15 cellular contexts compared by ENCODE assay signal in the genomic region with DNA sequence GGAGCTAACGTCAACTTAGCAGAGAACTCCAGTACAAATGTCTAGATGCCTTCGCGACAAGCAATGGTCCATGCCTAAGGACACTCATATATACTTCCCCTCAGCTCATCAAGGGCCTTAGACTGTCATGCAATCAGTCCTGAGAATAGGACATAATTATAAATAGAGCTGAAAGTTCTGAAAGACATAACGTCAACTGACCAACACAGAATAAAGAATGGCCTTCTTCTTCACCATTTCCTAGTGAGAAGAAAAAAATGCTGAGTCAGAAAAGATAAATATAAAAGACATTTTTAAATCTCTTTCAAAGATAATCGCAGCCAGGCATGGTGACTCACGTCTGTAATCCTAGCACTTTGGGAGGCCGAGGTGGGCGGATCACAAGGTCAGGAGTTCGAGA.
DNase-seq lines count a peak whose midpoint lies in the region; ATAC-seq, FAIRE-seq and TF ChIP-seq lines count a peak whose summit lies in the region.
"Had no signal": no experiment of that assay in that cellular context is flagged by ENCODE, and none has a peak within 500 bp of the region (broad histone marks: within the 10 kb centered on the region; RNA-seq: fewer than 3 reads in every experiment).

No MANE protein-coding gene starts in this region.

- H3K27ac ChIP-seq in HepG2 (ENCODE audit: extremely low read length, insufficient read depth, low read length) (no peak overlapping the region), right lobe of liver (no peak overlapping the region), H1 (ENCODE audit: low read depth, low read length) (no peak overlapping the region)

- FAIRE-seq in HepG2 (lab: Jason Lieb, UNC) (no peak), H1 (lab: Jason Lieb, UNC) (no peak), GM12891 (lab: Jason Lieb, UNC) (no peak)
- FAIRE-seq: kidney had no signal

- H3K27me3 ChIP-seq in HepG2 (ENCODE audit: control insufficient read depth in 1 of 2, insufficient read depth in 2 of 2, low read length in 2 of 2) (no peaks in the 10 kb centered on the region), right lobe of liver (no peaks in the 10 kb centered on the region), H1 (replicated peaks in 1 of 4; ENCODE audit: control insufficient read depth in 3 of 4, extremely low read depth in 1 of 4, insufficient read depth in 3 of 4, low read length in 3 of 4) (no peaks in the 10 kb centered on the region)
- H3K27me3 ChIP-seq: sigmoid colon had no signal

- DNase-seq in HepG2 (ENCODE audit: low spot score) = no peak
- DNase-seq in right lobe of liver = no peak
- DNase-seq in OCI-M1 (lab: John Stamatoyannopoulos, UW) = peak; percentile 79
- DNase-seq in H1 (ENCODE audit: low read depth in 1 of 2, low spot score in 2 of 2) = no peak
- DNase-seq in GM12891 (ENCODE audit: insufficient read length, low spot score) = no peak
- no peak for DNase-seq in DMS79 treated with DMSO at 0.1 percent for 48 hours (lab: John Stamatoyannopoulos, UW)
- DNase-seq in HPDE6-E6E7 (ENCODE audit: extremely low spot score) = no peak
- DNase-seq: activated CD4-positive, CD25-positive, alpha-beta regulatory T cell treated with anti-CD3 and anti-CD28 coated beads, Interleukin-2, amount 50 U/mL, for 72 hours; DMS153; kidney; NCI-H1694; occipital lobe; sigmoid colon; SW 1271 had no signal

- CTCF ChIA-PET in HepG2 (lab: Yijun Ruan, JAX; ENCODE audit: low intra/inter-chr PET ratio, low total read pairs) = no interaction called here
- CTCF ChIA-PET in H1 (lab: Charles Lee; ENCODE audit: partially characterized antibody) = interaction anchor here (0.7 to 3.2 kb wide), 7 partner anchors 12 to 133 kb away, joined by 3 to 20 read pairs (median 4); no protein-coding TSS in a partner anchor

- no peak overlapping the region for H4K8ac ChIP-seq in H1 (ENCODE audit: extremely low read depth, insufficient read depth, low read length)

- no peaks in the 10 kb centered on the region for H3K79me2 ChIP-seq in HepG2 (ENCODE audit: insufficient read depth, low read length)
- no peaks in the 10 kb centered on the region for H3K79me2 ChIP-seq in H1 (ENCODE audit: control insufficient read depth in 1 of 2, insufficient read depth in 2 of 2, low read length in 2 of 2)

- no peak overlapping the region for H3K18ac ChIP-seq in H1 (ENCODE audit: extremely low read depth, low read length)

- H3K14ac ChIP-seq in H1 (ENCODE audit: insufficient read length) = no peak overlapping the region

- H3K79me1 ChIP-seq in H1 (ENCODE audit: low read depth, low read length) = no peaks in the 10 kb centered on the region

- no peak overlapping the region for H3K4ac ChIP-seq in H1 (replicated peaks; ENCODE audit: insufficient read length, low read depth, low read length)

- H2AK5ac ChIP-seq in H1 (ENCODE audit: low read depth, low read length) = no peak overlapping the region

- H3K56ac ChIP-seq in H1 (replicated peaks; ENCODE audit: insufficient read length, low read depth, low read length) = no peak overlapping the region

- H4K91ac ChIP-seq in H1 (replicated peaks; ENCODE audit: insufficient read length, low read length) = no peak overlapping the region

- ATAC-seq in HepG2 (no peak), right lobe of liver (no peak), GM21717 (IDR thresholded peaks at IDR 0.05; ENCODE audit: unreplicated experiment) (no peak)

- H2AFZ ChIP-seq in HepG2 (ENCODE audit: low read length) (no peak overlapping the region), H1 (ENCODE audit: low read length) (no peak overlapping the region)

- H4K5ac ChIP-seq in H1 (ENCODE audit: insufficient read length, low read depth, low read length) = no peak overlapping the region

- H3K23ac ChIP-seq in H1 (ENCODE audit: insufficient read length) = no peak overlapping the region

- no peak for TF ChIP-seq POLR2A in HepG2 (IDR thresholded peaks at IDR 0.05; ENCODE audit: insufficient read depth in 1 of 2, low read depth in 2 of 2, low read length in 2 of 2)
- no peak for TF ChIP-seq POLR2A in right lobe of liver (IDR thresholded peaks at IDR 0.05)
- TF ChIP-seq POLR2A in H1 (IDR thresholded peaks at IDR 0.05; ENCODE audit: control extremely low read depth in 1 of 2, low read depth in 2 of 2, low read length in 2 of 2) = no peak
- TF ChIP-seq POLR2A in GM12891 (IDR thresholded peaks at IDR 0.05; ENCODE audit: low read depth, low read length) = no peak

- intact Hi-C loops in HepG2 (cut with micrococcal nuclease; ENCODE audit: unreplicated experiment) = no loop called here
- intact Hi-C loops in right lobe of liver (cut with DNase I) = no loop called here

- H2BK120ac ChIP-seq in H1 (replicated peaks; ENCODE audit: low read depth, low read length) = no peak overlapping the region

- no peak overlapping the region for H2BK15ac ChIP-seq in H1 (ENCODE audit: low read length)

- no peak overlapping the region for H2BK5ac ChIP-seq in H1 (ENCODE audit: low read depth, low read length)

- 96% methylated on average over 9 of the region's 9 CpGs for WGBS in HepG2 (ENCODE audit: low lambda C conversion rate)
- WGBS in right lobe of liver (ENCODE audit: insufficient coverage, low coverage, low lambda C conversion rate, missing lambda C conversion rate) = 68% methylated on average over 7 of the region's 9 CpGs
- 93% methylated on average over 9 of the region's 9 CpGs; no CpG with 5 or more reads in 1 of the 2 experiments for WGBS in H1 (ENCODE audit: extremely low coverage in 1 of 2, insufficient coverage in 1 of 2, insufficient read length in 1 of 2, insufficient replicate concordance in 2 of 2, low coverage in 1 of 2, low lambda C conversion rate in 2 of 2, missing lambda C conversion rate in 1 of 2), 2 experiments

- no peaks in the 10 kb centered on the region for H4K20me1 ChIP-seq in HepG2 (ENCODE audit: insufficient read depth, low read length)
- no peaks in the 10 kb centered on the region for H4K20me1 ChIP-seq in H1 (replicated peaks in 1 of 2; ENCODE audit: control insufficient read depth in 1 of 2, insufficient read depth in 2 of 2, low read length in 2 of 2)

- no peak overlapping the region for H3K9ac ChIP-seq in HepG2 (ENCODE audit: insufficient read depth, low read depth, low read length)
- H3K9ac ChIP-seq in H1 (replicated peaks in 1 of 4; ENCODE audit: extremely low read depth in 1 of 4, low read depth in 3 of 4, low read length in 3 of 4) = no peak overlapping the region

- TF ChIP-seq EP300 in HepG2 (IDR thresholded peaks at IDR 0.05; ENCODE audit: low read depth in 2 of 2, low read length in 2 of 2) (no peak), HepG2 (CRISPR knock-in tag; IDR thresholded peaks at IDR 0.05; ENCODE audit: borderline replicate concordance) (no peak), H1 (IDR thresholded peaks at IDR 0.05; ENCODE audit: borderline replicate concordance in 1 of 2, low read depth in 2 of 2, low read length in 2 of 2) (no peak)

- no TSS peak for BruUV-seq in HepG2 (replicated peaks; lab: Mats Ljungman, UMichigan)

- no peak overlapping the region for H3K4me2 ChIP-seq in HepG2 (ENCODE audit: low read depth, low read length)
- no peak overlapping the region for H3K4me2 ChIP-seq in H1 (ENCODE audit: insufficient read depth in 1 of 2, low read depth in 2 of 2, low read length in 2 of 2)

- H3K4me1 ChIP-seq in HepG2 (ENCODE audit: insufficient read depth, low read length) = no peaks in the 10 kb centered on the region
- no peaks in the 10 kb centered on the region for H3K4me1 ChIP-seq in right lobe of liver
- H3K4me1 ChIP-seq in H1 (replicated peaks in 1 of 4; ENCODE audit: control insufficient read depth in 3 of 4, insufficient read depth in 4 of 4, low read length in 3 of 4) = peaks cover 0 to 2% (median 1%) of the 10 kb centered on the region in 4 experiments; a peak in 2 of 7 replicates

- H3K36me3 ChIP-seq in HepG2 (replicated peaks in 1 of 2; ENCODE audit: control insufficient read depth in 1 of 2, insufficient read depth in 2 of 2, low read length in 2 of 2) (peaks cover 11 to 43% of the 10 kb centered on the region in 2 experiments), right lobe of liver (peaks cover 0 to 13% (median 4%) of the 10 kb centered on the region in 4 donors), H1 (ENCODE audit: control insufficient read depth in 2 of 4, insufficient read depth in 4 of 4, low read length in 3 of 4) (peaks cover 0 to 4% (median 0%) of the 10 kb centered on the region in 4 experiments; a peak in 2 of 8 replicates)

- TF ChIP-seq RAD21 in HepG2 (CRISPR knock-in tag; IDR thresholded peaks at IDR 0.05) (no peak), H1 (IDR thresholded peaks at IDR 0.05 in 1 of 2, conservative IDR thresholded peaks at IDR 0.05 in 1 of 2; ENCODE audit: low read depth in 2 of 2, low read length in 2 of 2) (no peak)

- POLR2A ChIA-PET in HepG2 (lab: Yijun Ruan, JAX) = no interaction called here
- POLR2A ChIA-PET in H1 (lab: Charles Lee; ENCODE audit: partially characterized antibody) = interaction anchor here (0.9 kb wide), 1 partner anchor 14 kb away, joined by 3 read pairs; no protein-coding TSS in a partner anchor

- no peak overlapping the region for H2BK12ac ChIP-seq in H1 (ENCODE audit: low read depth, low read length)

- no peak overlapping the region for H2BK20ac ChIP-seq in H1 (ENCODE audit: low read length)

- no peaks in the 10 kb centered on the region for H3K9me3 ChIP-seq in HepG2 (ENCODE audit: low read length)
- no peaks in the 10 kb centered on the region for H3K9me3 ChIP-seq in right lobe of liver
- H3K9me3 ChIP-seq in H1 (ENCODE audit: insufficient read depth in 2 of 2, low read depth in 1 of 2, low read length in 1 of 2) = no peaks in the 10 kb centered on the region
- H3K9me3 ChIP-seq: sigmoid colon had no signal

- in situ Hi-C loops in HepG2 (cut with HindIII; ENCODE audit: extremely low pct_ligation_motif_present, low pct_unique_long_range_greater_than_20kb) = no loop called here

- TF ChIP-seq CTCF in HepG2 (CRISPR knock-in tag; IDR thresholded peaks at IDR 0.05) = no peak
- TF ChIP-seq CTCF in right lobe of liver (IDR thresholded peaks at IDR 0.05) = no peak
- no peak for TF ChIP-seq CTCF in H1 (IDR thresholded peaks at IDR 0.05; ENCODE audit: control extremely low read depth in 1 of 3, insufficient read depth in 1 of 3, low read depth in 1 of 3, low read length in 3 of 3)

- H3K4me3 ChIP-seq in HepG2 (replicated peaks in 1 of 3; ENCODE audit: insufficient read depth in 1 of 3, low read depth in 2 of 3, low read length in 3 of 3) (no peak overlapping the region), right lobe of liver (no peak overlapping the region), H1 (ENCODE audit: extremely low read depth in 1 of 4, insufficient read depth in 2 of 4, low read depth in 3 of 4, low read length in 4 of 4) (no peak overlapping the region)

- H3K23me2 ChIP-seq in H1 (ENCODE audit: low read depth, low read length) = no peaks in the 10 kb centered on the region

TF ChIP-seq in HepG2, 621 proteins besides CTCF, POLR2A, EP300 and RAD21 (continues in another document):
- peak; percentile 86 for TF ChIP-seq MAFF (IDR thresholded peaks at IDR 0.05; ENCODE audit: low read depth, low read length)
- TF ChIP-seq EED (CRISPR knock-in tag; IDR thresholded peaks at IDR 0.05) = no peak

TF ChIP-seq in GM12891, 5 proteins besides CTCF, POLR2A, EP300 and RAD21:
- no peak for TF ChIP-seq PAX5 (IDR thresholded peaks at IDR 0.05; ENCODE audit: insufficient read depth, low read length, severe bottlenecking)
- TF ChIP-seq TAF1 (IDR thresholded peaks at IDR 0.05; ENCODE audit: low read depth, low read length) = no peak
TF ChIP-seq in GM12891: peak in this region for 0.

Comparison
In these comparisons a context has a peak if more than half of its experiments do, and no peak if none do; other contexts are left out.
1. Of the 41 proteins assayed by ChIP-seq in both HepG2 and H1: peak only in HepG2: none; only in H1: none; in both: MAFK; in neither: 40.